26 cellular contexts compared by ENCODE assay signal in genomic region chr11:90468923-90469322, GRCh38.
A peak's percentile ranks its signal among the peaks of the same experiment; 100 is the strongest.
DNase-seq lines count a peak whose midpoint lies in the region; ATAC-seq and TF ChIP-seq lines count a peak whose summit lies in the region.
"Had no signal": no experiment of that assay in that cellular context is flagged by ENCODE, and none has a peak within 500 bp of the region (broad histone marks: within the 10 kb centered on the region; RNA-seq: fewer than 3 reads in every experiment).

No MANE protein-coding gene starts in this region.

- H3K4me3 Mint-ChIP-seq in activated CD4-positive, alpha-beta T cell treated with anti-CD3 and anti-CD28 coated beads for 36 hours, result no peak overlapping the region
- H3K4me3 Mint-ChIP-seq: activated B cell treated with CpG ODN at 0.5 μM for 24 hours; activated T-helper 17 cell treated with anti-CD3 and anti-CD28 coated beads, Interleukin-2, amount 50 U/mL, for 72 hours; stimulated activated naive CD8-positive, alpha-beta T cell treated with anti-CD3 and anti-CD28 coated beads, Interleukin-15, Interleukin-2, amounts not matched to agents 100 ng/mL and 50 ng/mL, for 24 hours had no signal

- DNase-seq in GM23248 (peak; percentile 0), PC-3 (peak; percentile 65), epithelial cell of esophagus (ENCODE audit: low read depth) (peak; percentile 82), lung (ENCODE audit: low spot score) (no peak), Karpas-422 (no peak)
- DNase-seq in activated CD4-positive, alpha-beta T cell treated with anti-CD3 and anti-CD28 coated beads for 36 hours, result no peak
- DNase-seq: activated B cell treated with CpG ODN at 0.5 μM for 24 hours; Caco-2; central memory CD4-positive, alpha-beta T cell; effector CD4-positive, alpha-beta T cell; hypothalamus; left colon; mucosa of descending colon; NCI-H1092 treated with DMSO at 0.1 percent for 48 hours; NCI-H2081; NCI-H524; right lobe of liver; stimulated activated CD4-positive, alpha-beta T cell treated with anti-CD3 and anti-CD28 coated beads, Interleukin-1b, Interleukin-23, amount 100 ng/mL, for 48 hours; upper lobe of left lung had no signal

- H3K79me2 ChIP-seq in GM23248 (ENCODE audit: insufficient read depth), result no peaks in the 10 kb centered on the region
- no peaks in the 10 kb centered on the region for H3K79me2 ChIP-seq in PC-3 (ENCODE audit: low read length)
- no peaks in the 10 kb centered on the region for H3K79me2 ChIP-seq in Karpas-422 (ENCODE audit: low read length)

- CTCF ChIA-PET in PC-3 (lab: Charles Lee), result no interaction called here
- CTCF ChIA-PET in activated CD4-positive, alpha-beta T cell treated with anti-CD3 and anti-CD28 coated beads for 36 hours (lab: Charles Lee), result no interaction called here

- H3K27me3 Mint-ChIP-seq in activated CD4-positive, alpha-beta T cell treated with anti-CD3 and anti-CD28 coated beads for 36 hours, result no peaks in the 10 kb centered on the region
- H3K27me3 Mint-ChIP-seq: activated B cell treated with CpG ODN at 0.5 μM for 24 hours had no signal

- no peaks in the 10 kb centered on the region for H3K9me3 Mint-ChIP-seq in activated CD4-positive, alpha-beta T cell treated with anti-CD3 and anti-CD28 coated beads for 36 hours (ENCODE audit: low read depth)
- H3K9me3 Mint-ChIP-seq: activated B cell treated with CpG ODN at 0.5 μM for 24 hours; activated T-helper 17 cell treated with anti-CD3 and anti-CD28 coated beads, Interleukin-2, amount 50 U/mL, for 72 hours; stimulated activated naive CD8-positive, alpha-beta T cell treated with anti-CD3 and anti-CD28 coated beads, Interleukin-15, Interleukin-2, amounts not matched to agents 100 ng/mL and 50 ng/mL, for 24 hours had no signal

- WGBS in GM23248 (ENCODE audit: low coverage in 1 of 2, low lambda C conversion rate in 2 of 2, missing lambda C conversion rate in 2 of 2), 2 experiments, result 33 to 38% methylated on average over 2 of the region's 2 CpGs
- 62 to 79% methylated on average over 2 of the region's 2 CpGs for WGBS in lung, 2 donors

- no peaks in the 10 kb centered on the region for H3K4me1 ChIP-seq in GM23248 (ENCODE audit: insufficient read depth)
- no peaks in the 10 kb centered on the region for H3K4me1 ChIP-seq in PC-3 (ENCODE audit: insufficient read depth, low read length)
- peaks cover 0 to 4% of the 10 kb centered on the region in 2 donors for H3K4me1 ChIP-seq in lung (ENCODE audit: control insufficient read depth in 2 of 2, insufficient read depth in 2 of 2, low read length in 2 of 2)
- H3K4me1 ChIP-seq in Karpas-422 (ENCODE audit: low read length), result no peaks in the 10 kb centered on the region
- H3K4me1 ChIP-seq: Caco-2, HAP-1, right lobe of liver, upper lobe of left lung had no signal

- no peak overlapping the region for H3K4me3 ChIP-seq in GM23248
- H3K4me3 ChIP-seq in PC-3 (ENCODE audit: low read length), result no peak overlapping the region
- no peak overlapping the region for H3K4me3 ChIP-seq in epithelial cell of esophagus (ENCODE audit: low read length)
- no peak overlapping the region for H3K4me3 ChIP-seq in lung
- no peak overlapping the region for H3K4me3 ChIP-seq in Karpas-422 (ENCODE audit: low read length)
- H3K4me3 ChIP-seq: HAP-1, mucosa of descending colon, right lobe of liver, upper lobe of left lung had no signal

- H4K20me1 ChIP-seq in GM23248 (ENCODE audit: insufficient read depth) (no peaks in the 10 kb centered on the region), PC-3 (ENCODE audit: low read length) (no peaks in the 10 kb centered on the region), Karpas-422 (ENCODE audit: insufficient read depth, low read depth, low read length) (no peaks in the 10 kb centered on the region)

- no peak overlapping the region for H3K4me2 ChIP-seq in GM23248 (ENCODE audit: unreplicated experiment)
- peak overlapping the region; percentile 26; the same call in 1 of the 2 replicates for H3K4me2 ChIP-seq in PC-3 (ENCODE audit: low read length)
- H3K4me2 ChIP-seq in Karpas-422 (ENCODE audit: low read depth, low read length, poor library complexity, severe bottlenecking), result no peak overlapping the region
- H3K4me2 ChIP-seq: KMS-11 had no signal

- ATAC-seq in PC-3 (no peak), lung (ENCODE audit: insufficient read depth, low FRiP score) (peak; percentile 62), GM21786 (IDR thresholded peaks at IDR 0.05; ENCODE audit: unreplicated experiment) (no peak)
- ATAC-seq in activated CD4-positive, alpha-beta T cell treated with anti-CD3 and anti-CD28 coated beads for 36 hours, result no peak
- ATAC-seq: activated T-helper 17 cell treated with anti-CD3 and anti-CD28 coated beads, Interleukin-2, amount 50 U/mL, for 72 hours; left colon; mucosa of descending colon; right lobe of liver had no signal

- H3K27me3 ChIP-seq in GM23248 (replicated peaks; ENCODE audit: insufficient read depth), result no peaks in the 10 kb centered on the region
- H3K27me3 ChIP-seq in PC-3 (ENCODE audit: low read length), result no peaks in the 10 kb centered on the region
- no peaks in the 10 kb centered on the region for H3K27me3 ChIP-seq in lung (ENCODE audit: control insufficient read depth, insufficient read depth)
- no peaks in the 10 kb centered on the region for H3K27me3 ChIP-seq in Karpas-422 (ENCODE audit: low read length)
- H3K27me3 ChIP-seq: neutrophil, right lobe of liver, upper lobe of left lung had no signal

- no peaks in the 10 kb centered on the region for H3K4me1 Mint-ChIP-seq in activated CD4-positive, alpha-beta T cell treated with anti-CD3 and anti-CD28 coated beads for 36 hours
- H3K4me1 Mint-ChIP-seq: activated B cell treated with CpG ODN at 0.5 μM for 24 hours; activated T-helper 17 cell treated with anti-CD3 and anti-CD28 coated beads, Interleukin-2, amount 50 U/mL, for 72 hours had no signal

- H2AFZ ChIP-seq in GM23248, result no peak overlapping the region
- peak overlapping the region; percentile 12; the same call in 1 of the 2 replicates for H2AFZ ChIP-seq in PC-3 (ENCODE audit: low read length)
- no peak overlapping the region for H2AFZ ChIP-seq in Karpas-422 (ENCODE audit: low read length)

- in situ Hi-C loops in GM23248 (cut with MboI), result no loop called here

- H3K36me3 ChIP-seq in GM23248 (ENCODE audit: low read depth) (no peaks in the 10 kb centered on the region), PC-3 (ENCODE audit: low read depth, low read length) (no peaks in the 10 kb centered on the region), lung (ENCODE audit: control insufficient read depth in 2 of 2, insufficient read depth in 2 of 2, low read length in 2 of 2) (no peaks in the 10 kb centered on the region), Karpas-422 (ENCODE audit: insufficient read depth, low read length) (no peaks in the 10 kb centered on the region)
- H3K36me3 ChIP-seq: HAP-1, neutrophil, right lobe of liver, upper lobe of left lung had no signal

- POLR2A ChIA-PET in PC-3 (lab: Charles Lee; ENCODE audit: unreplicated experiment), result no interaction called here
- POLR2A ChIA-PET in activated CD4-positive, alpha-beta T cell treated with anti-CD3 and anti-CD28 coated beads for 36 hours (lab: Charles Lee), result no interaction called here

- TF ChIP-seq CTCF in PC-3 (conservative IDR thresholded peaks at IDR 0.05; ENCODE audit: low read depth, low read length) (no peak), epithelial cell of esophagus (IDR thresholded peaks at IDR 0.05; ENCODE audit: insufficient read depth, low read depth, low read length, missing control alignments) (no peak), lung (IDR thresholded peaks at IDR 0.05; ENCODE audit: control extremely low read depth, extremely low read depth) (no peak)

- no peaks in the 10 kb centered on the region for H3F3A ChIP-seq in GM23248 (ENCODE audit: insufficient read depth)
- H3F3A ChIP-seq in PC-3 (ENCODE audit: low read length, unreplicated experiment), result no peaks in the 10 kb centered on the region

- no peaks in the 10 kb centered on the region for H3K9me2 ChIP-seq in GM23248 (ENCODE audit: insufficient read depth)
- no peaks in the 10 kb centered on the region for H3K9me2 ChIP-seq in PC-3 (replicated peaks; ENCODE audit: low read length)
- no peaks in the 10 kb centered on the region for H3K9me2 ChIP-seq in Karpas-422 (replicated peaks; ENCODE audit: insufficient read depth, low read length)

- H3K27ac ChIP-seq in GM23248 (no peak overlapping the region), PC-3 (ENCODE audit: low read length) (no peak overlapping the region), lung (ENCODE audit: low read depth in 1 of 2, low read length in 1 of 2) (no peak overlapping the region), Karpas-422 (ENCODE audit: low read length) (no peak overlapping the region)
- H3K27ac ChIP-seq: HL-60, KMS-11, neutrophil, right lobe of liver, upper lobe of left lung had no signal

- no peak overlapping the region for H3K9ac ChIP-seq in GM23248
- H3K9ac ChIP-seq in PC-3 (ENCODE audit: low read length), result no peak overlapping the region
- no peak overlapping the region for H3K9ac ChIP-seq in Karpas-422 (ENCODE audit: low read length)
- H3K9ac ChIP-seq: KMS-11 had no signal

- H3K9me3 ChIP-seq in GM23248 (ENCODE audit: low read depth) (no peaks in the 10 kb centered on the region), PC-3 (ENCODE audit: low read length) (no peaks in the 10 kb centered on the region), lung (ENCODE audit: control insufficient read depth in 2 of 2, insufficient read depth in 1 of 2, low read length in 1 of 2) (no peaks in the 10 kb centered on the region), Karpas-422 (ENCODE audit: low read length) (no peaks in the 10 kb centered on the region)
- H3K9me3 ChIP-seq: Caco-2, HAP-1, mucosa of descending colon, neutrophil, right lobe of liver, upper lobe of left lung had no signal

- H3K27ac Mint-ChIP-seq in activated CD4-positive, alpha-beta T cell treated with anti-CD3 and anti-CD28 coated beads for 36 hours, result no peak overlapping the region
- H3K27ac Mint-ChIP-seq: activated B cell treated with CpG ODN at 0.5 μM for 24 hours; activated T-helper 17 cell treated with anti-CD3 and anti-CD28 coated beads, Interleukin-2, amount 50 U/mL, for 72 hours; stimulated activated naive CD8-positive, alpha-beta T cell treated with anti-CD3 and anti-CD28 coated beads, Interleukin-15, Interleukin-2, amounts not matched to agents 100 ng/mL and 50 ng/mL, for 24 hours had no signal

- intact Hi-C loops in PC-3 (cut with micrococcal nuclease), result no loop called here
- intact Hi-C loops in activated CD4-positive, alpha-beta T cell treated with anti-CD3 and anti-CD28 coated beads for 36 hours (cut with DNase I, micrococcal nuclease), result no loop called here

- H3K36me3 Mint-ChIP-seq in activated CD4-positive, alpha-beta T cell treated with anti-CD3 and anti-CD28 coated beads for 36 hours (ENCODE audit: low read depth), result no peaks in the 10 kb centered on the region

- BruUV-seq in PC-3 (replicated peaks; lab: Mats Ljungman, UMichigan), result no TSS peak

Comparison
In these comparisons a context has a peak if more than half of its experiments do, and no peak if none do; other contexts are left out.
1. DNase-seq: peak in GM23248 (single experiment), PC-3 (single experiment) and epithelial cell of esophagus (single experiment); none in lung (single experiment), Karpas-422 (single experiment) and activated CD4-positive, alpha-beta T cell treated with anti-CD3 and anti-CD28 coated beads for 36 hours (single experiment).